Comparison of ENCODE assay signal across 23 cellular contexts in the genomic region with DNA sequence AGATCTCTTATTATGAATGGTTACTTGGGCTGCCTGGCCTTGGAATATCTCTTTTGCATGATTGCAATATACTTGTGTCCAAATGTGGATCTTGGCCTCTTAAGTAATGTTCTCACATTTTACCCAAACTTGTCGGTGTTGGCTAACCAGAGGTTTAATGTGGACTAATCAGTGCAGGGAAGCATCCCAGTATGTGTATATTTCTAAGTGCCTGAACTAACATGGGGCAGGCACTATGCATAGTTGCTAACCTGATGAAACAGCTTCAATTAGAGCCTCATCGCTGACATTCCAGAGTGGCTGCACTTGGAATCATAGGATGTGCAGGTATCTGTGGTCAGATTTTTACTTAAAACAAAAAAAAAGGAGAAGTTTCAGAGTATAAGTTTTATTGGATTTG.
DNase-seq lines count a peak whose midpoint lies in the region; FAIRE-seq and TF ChIP-seq lines count a peak whose summit lies in the region.
"Had no signal": no experiment of that assay in that cellular context is flagged by ENCODE, and none has a peak within 500 bp of the region (broad histone marks: within the 10 kb centered on the region; RNA-seq: fewer than 3 reads in every experiment).

No MANE protein-coding gene starts in this region.

- DNase-seq in AG10803 (ENCODE audit: low read depth) (peak; percentile 75), HTR-8/SVneo (ENCODE audit: insufficient read length, low spot score) (no peak), astrocyte of the spinal cord (ENCODE audit: low read depth, low spot score) (peak; percentile 45), iris pigment epithelial cell (ENCODE audit: low read depth) (peak; percentile 74), NCI-H1436 (lab: John Stamatoyannopoulos, UW) (no peak), NCI-H2171 (lab: John Stamatoyannopoulos, UW) (no peak)
- no peak for DNase-seq in stimulated activated CD4-positive, alpha-beta T cell treated with anti-CD3 and anti-CD28 coated beads, Interleukin-4, amount 100 ng/mL, for 1 hour
- no peak for DNase-seq in stimulated activated naive CD4-positive, alpha-beta T cell treated with Interleukin-2 at 50 U/mL for 16 hours (lab: John Stamatoyannopoulos, UW)
- DNase-seq: activated CD4-positive, alpha-beta T cell treated with anti-CD3 and anti-CD28 coated beads, Interleukin-2, amount 50 U/mL, for 4 hours; activated gamma-delta T cell; activated T-cell treated with anti-CD3 and anti-CD28 coated beads for 4 hours; CD8-positive, alpha-beta memory T cell; cerebellar nuclear complex; effector CD4-positive, alpha-beta T cell; erythroblast; heart left ventricle; NCI-H1436 treated with DMSO at 0.1 percent for 48 hours; NCI-H526 treated with DMSO at 0.1 percent for 48 hours; psoas muscle; T-helper 1 cell; upper lobe of left lung had no signal

- FAIRE-seq in HTR-8/SVneo (lab: Jason Lieb, UNC), result peak; percentile 20

- H3K4me3 ChIP-seq in AG10803 (ENCODE audit: low read length), result no peak overlapping the region
- H3K4me3 ChIP-seq in astrocyte of the spinal cord (ENCODE audit: low read depth, low read length), result no peak overlapping the region
- H3K4me3 ChIP-seq: HAP-1, heart left ventricle, neural progenitor cell, psoas muscle, upper lobe of left lung had no signal

- in situ Hi-C loops in astrocyte of the spinal cord (cut with HindIII; ENCODE audit: low sequenced_read_pairs), result no loop called here

- TF ChIP-seq CTCF in AG10803 (conservative IDR thresholded peaks at IDR 0.05; ENCODE audit: low read length) (no peak), astrocyte of the spinal cord (IDR thresholded peaks at IDR 0.05; ENCODE audit: low read depth, low read length) (no peak)

Comparison
In these comparisons a context has a peak if more than half of its experiments do, and no peak if none do; other contexts are left out.
1. DNase-seq: peak in AG10803 (single experiment), astrocyte of the spinal cord (single experiment) and iris pigment epithelial cell (single experiment); none in HTR-8/SVneo (single experiment), NCI-H1436 (single experiment), stimulated activated CD4-positive, alpha-beta T cell treated with anti-CD3 and anti-CD28 coated beads, Interleukin-4, amount 100 ng/mL, for 1 hour (single experiment), stimulated activated naive CD4-positive, alpha-beta T cell treated with Interleukin-2 at 50 U/mL for 16 hours (single experiment) and NCI-H2171 (single experiment).